Comparison of ENCODE assay signal across 1 cellular context in the genomic region with DNA sequence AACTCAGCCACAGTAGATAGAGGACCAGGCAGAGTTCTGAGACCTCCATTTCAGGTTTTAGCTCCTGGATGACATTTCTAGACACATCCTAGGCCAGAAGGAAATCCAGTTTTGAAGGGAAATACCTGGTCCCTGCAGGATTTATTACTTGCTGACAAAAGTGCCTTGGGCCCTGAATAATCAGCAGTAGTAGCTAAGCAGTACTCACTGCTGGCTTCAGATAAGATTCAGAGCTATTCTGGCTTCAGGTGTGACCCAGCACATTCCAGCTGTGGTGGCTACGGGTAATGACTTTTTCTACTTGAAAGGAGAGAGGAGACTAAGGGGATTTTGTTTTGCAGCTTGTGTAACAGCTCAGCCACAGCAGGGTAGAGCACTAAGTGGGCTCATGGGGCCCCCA.
TF ChIP-seq lines count a peak whose summit lies in the region.

No MANE protein-coding gene starts in this region.

TF ChIP-seq in K562, 482 proteins besides CTCF, POLR2A, EP300 and RAD21 (continued from another document and continues in another):
- TF ChIP-seq SIN3A (IDR thresholded peaks at IDR 0.05; ENCODE audit: borderline replicate concordance in 2 of 2, control insufficient read depth in 1 of 2, low read depth in 2 of 2, low read length in 2 of 2) (0 out of 4 replicates have a peak, but pooled peaks of 1 of the 2 experiments have one; percentile 21), ZKSCAN1 (IDR thresholded peaks at IDR 0.05; ENCODE audit: low read depth, low read length) (no peak), TAF7 (tag; IDR thresholded peaks at IDR 0.05) (no peak), CEBPB (tag; IDR thresholded peaks at IDR 0.05) (no peak), U2AF1 (optimal IDR thresholded peaks at IDR 0.05; ENCODE audit: low read depth, low read length) (no peak), BMI1 (IDR thresholded peaks at IDR 0.05; ENCODE audit: low read length) (no peak), SMAD2 (IDR thresholded peaks at IDR 0.05; ENCODE audit: low read depth, low read length) (no peak), KLF6 (CRISPR knock-in tag; IDR thresholded peaks at IDR 0.05; ENCODE audit: borderline replicate concordance) (no peak), XRCC5 (IDR thresholded peaks at IDR 0.05; ENCODE audit: low read depth, low read length) (no peak), NFIC (IDR thresholded peaks at IDR 0.05) (peak; percentile 84), KDM2B (CRISPR knock-in tag; IDR thresholded peaks at IDR 0.05) (no peak), TFAM (CRISPR knock-in tag; conservative IDR thresholded peaks at IDR 0.05) (no peak), TOE1 (IDR thresholded peaks at IDR 0.05; ENCODE audit: borderline replicate concordance) (no peak), TOE1 (CRISPR knock-in tag; IDR thresholded peaks at IDR 0.05; ENCODE audit: borderline replicate concordance, low read depth) (no peak), TCF7L2 (IDR thresholded peaks at IDR 0.05; ENCODE audit: low read depth, low read length) (no peak)
- TF ChIP-seq, protein P1, sequence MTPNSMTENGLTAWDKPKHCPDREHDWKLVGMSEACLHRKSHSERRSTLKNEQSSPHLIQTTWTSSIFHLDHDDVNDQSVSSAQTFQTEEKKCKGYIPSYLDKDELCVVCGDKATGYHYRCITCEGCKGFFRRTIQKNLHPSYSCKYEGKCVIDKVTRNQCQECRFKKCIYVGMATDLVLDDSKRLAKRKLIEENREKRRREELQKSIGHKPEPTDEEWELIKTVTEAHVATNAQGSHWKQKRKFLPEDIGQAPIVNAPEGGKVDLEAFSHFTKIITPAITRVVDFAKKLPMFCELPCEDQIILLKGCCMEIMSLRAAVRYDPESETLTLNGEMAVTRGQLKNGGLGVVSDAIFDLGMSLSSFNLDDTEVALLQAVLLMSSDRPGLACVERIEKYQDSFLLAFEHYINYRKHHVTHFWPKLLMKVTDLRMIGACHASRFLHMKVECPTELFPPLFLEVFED (CRISPR knock-in tag; conservative IDR thresholded peaks at IDR 0.05): no peak
- TF ChIP-seq, protein P2, sequence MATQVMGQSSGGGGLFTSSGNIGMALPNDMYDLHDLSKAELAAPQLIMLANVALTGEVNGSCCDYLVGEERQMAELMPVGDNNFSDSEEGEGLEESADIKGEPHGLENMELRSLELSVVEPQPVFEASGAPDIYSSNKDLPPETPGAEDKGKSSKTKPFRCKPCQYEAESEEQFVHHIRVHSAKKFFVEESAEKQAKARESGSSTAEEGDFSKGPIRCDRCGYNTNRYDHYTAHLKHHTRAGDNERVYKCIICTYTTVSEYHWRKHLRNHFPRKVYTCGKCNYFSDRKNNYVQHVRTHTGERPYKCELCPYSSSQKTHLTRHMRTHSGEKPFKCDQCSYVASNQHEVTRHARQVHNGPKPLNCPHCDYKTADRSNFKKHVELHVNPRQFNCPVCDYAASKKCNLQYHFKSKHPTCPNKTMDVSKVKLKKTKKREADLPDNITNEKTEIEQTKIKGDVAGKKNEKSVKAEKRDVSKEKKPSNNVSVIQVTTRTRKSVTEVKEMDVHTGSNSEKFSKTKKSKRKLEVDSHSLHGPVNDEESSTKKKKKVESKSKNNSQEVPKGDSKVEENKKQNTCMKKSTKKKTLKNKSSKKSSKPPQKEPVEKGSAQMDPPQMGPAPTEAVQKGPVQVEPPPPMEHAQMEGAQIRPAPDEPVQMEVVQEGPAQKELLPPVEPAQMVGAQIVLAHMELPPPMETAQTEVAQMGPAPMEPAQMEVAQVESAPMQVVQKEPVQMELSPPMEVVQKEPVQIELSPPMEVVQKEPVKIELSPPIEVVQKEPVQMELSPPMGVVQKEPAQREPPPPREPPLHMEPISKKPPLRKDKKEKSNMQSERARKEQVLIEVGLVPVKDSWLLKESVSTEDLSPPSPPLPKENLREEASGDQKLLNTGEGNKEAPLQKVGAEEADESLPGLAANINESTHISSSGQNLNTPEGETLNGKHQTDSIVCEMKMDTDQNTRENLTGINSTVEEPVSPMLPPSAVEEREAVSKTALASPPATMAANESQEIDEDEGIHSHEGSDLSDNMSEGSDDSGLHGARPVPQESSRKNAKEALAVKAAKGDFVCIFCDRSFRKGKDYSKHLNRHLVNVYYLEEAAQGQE (CRISPR knock-in tag; IDR thresholded peaks at IDR 0.05; ENCODE audit: low read depth): no peak
- TF ChIP-seq, protein P3, sequence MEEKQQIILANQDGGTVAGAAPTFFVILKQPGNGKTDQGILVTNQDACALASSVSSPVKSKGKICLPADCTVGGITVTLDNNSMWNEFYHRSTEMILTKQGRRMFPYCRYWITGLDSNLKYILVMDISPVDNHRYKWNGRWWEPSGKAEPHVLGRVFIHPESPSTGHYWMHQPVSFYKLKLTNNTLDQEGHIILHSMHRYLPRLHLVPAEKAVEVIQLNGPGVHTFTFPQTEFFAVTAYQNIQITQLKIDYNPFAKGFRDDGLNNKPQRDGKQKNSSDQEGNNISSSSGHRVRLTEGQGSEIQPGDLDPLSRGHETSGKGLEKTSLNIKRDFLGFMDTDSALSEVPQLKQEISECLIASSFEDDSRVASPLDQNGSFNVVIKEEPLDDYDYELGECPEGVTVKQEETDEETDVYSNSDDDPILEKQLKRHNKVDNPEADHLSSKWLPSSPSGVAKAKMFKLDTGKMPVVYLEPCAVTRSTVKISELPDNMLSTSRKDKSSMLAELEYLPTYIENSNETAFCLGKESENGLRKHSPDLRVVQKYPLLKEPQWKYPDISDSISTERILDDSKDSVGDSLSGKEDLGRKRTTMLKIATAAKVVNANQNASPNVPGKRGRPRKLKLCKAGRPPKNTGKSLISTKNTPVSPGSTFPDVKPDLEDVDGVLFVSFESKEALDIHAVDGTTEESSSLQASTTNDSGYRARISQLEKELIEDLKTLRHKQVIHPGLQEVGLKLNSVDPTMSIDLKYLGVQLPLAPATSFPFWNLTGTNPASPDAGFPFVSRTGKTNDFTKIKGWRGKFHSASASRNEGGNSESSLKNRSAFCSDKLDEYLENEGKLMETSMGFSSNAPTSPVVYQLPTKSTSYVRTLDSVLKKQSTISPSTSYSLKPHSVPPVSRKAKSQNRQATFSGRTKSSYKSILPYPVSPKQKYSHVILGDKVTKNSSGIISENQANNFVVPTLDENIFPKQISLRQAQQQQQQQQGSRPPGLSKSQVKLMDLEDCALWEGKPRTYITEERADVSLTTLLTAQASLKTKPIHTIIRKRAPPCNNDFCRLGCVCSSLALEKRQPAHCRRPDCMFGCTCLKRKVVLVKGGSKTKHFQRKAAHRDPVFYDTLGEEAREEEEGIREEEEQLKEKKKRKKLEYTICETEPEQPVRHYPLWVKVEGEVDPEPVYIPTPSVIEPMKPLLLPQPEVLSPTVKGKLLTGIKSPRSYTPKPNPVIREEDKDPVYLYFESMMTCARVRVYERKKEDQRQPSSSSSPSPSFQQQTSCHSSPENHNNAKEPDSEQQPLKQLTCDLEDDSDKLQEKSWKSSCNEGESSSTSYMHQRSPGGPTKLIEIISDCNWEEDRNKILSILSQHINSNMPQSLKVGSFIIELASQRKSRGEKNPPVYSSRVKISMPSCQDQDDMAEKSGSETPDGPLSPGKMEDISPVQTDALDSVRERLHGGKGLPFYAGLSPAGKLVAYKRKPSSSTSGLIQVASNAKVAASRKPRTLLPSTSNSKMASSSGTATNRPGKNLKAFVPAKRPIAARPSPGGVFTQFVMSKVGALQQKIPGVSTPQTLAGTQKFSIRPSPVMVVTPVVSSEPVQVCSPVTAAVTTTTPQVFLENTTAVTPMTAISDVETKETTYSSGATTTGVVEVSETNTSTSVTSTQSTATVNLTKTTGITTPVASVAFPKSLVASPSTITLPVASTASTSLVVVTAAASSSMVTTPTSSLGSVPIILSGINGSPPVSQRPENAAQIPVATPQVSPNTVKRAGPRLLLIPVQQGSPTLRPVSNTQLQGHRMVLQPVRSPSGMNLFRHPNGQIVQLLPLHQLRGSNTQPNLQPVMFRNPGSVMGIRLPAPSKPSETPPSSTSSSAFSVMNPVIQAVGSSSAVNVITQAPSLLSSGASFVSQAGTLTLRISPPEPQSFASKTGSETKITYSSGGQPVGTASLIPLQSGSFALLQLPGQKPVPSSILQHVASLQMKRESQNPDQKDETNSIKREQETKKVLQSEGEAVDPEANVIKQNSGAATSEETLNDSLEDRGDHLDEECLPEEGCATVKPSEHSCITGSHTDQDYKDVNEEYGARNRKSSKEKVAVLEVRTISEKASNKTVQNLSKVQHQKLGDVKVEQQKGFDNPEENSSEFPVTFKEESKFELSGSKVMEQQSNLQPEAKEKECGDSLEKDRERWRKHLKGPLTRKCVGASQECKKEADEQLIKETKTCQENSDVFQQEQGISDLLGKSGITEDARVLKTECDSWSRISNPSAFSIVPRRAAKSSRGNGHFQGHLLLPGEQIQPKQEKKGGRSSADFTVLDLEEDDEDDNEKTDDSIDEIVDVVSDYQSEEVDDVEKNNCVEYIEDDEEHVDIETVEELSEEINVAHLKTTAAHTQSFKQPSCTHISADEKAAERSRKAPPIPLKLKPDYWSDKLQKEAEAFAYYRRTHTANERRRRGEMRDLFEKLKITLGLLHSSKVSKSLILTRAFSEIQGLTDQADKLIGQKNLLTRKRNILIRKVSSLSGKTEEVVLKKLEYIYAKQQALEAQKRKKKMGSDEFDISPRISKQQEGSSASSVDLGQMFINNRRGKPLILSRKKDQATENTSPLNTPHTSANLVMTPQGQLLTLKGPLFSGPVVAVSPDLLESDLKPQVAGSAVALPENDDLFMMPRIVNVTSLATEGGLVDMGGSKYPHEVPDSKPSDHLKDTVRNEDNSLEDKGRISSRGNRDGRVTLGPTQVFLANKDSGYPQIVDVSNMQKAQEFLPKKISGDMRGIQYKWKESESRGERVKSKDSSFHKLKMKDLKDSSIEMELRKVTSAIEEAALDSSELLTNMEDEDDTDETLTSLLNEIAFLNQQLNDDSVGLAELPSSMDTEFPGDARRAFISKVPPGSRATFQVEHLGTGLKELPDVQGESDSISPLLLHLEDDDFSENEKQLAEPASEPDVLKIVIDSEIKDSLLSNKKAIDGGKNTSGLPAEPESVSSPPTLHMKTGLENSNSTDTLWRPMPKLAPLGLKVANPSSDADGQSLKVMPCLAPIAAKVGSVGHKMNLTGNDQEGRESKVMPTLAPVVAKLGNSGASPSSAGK (IDR thresholded peaks at IDR 0.05): no peak; the same call in 1 of the 2 replicates
- TF ChIP-seq, protein P4, sequence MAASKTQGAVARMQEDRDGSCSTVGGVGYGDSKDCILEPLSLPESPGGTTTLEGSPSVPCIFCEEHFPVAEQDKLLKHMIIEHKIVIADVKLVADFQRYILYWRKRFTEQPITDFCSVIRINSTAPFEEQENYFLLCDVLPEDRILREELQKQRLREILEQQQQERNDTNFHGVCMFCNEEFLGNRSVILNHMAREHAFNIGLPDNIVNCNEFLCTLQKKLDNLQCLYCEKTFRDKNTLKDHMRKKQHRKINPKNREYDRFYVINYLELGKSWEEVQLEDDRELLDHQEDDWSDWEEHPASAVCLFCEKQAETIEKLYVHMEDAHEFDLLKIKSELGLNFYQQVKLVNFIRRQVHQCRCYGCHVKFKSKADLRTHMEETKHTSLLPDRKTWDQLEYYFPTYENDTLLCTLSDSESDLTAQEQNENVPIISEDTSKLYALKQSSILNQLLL (CRISPR knock-in tag; IDR thresholded peaks at IDR 0.05; ENCODE audit: borderline replicate concordance): no peak
- TF ChIP-seq, protein P5, sequence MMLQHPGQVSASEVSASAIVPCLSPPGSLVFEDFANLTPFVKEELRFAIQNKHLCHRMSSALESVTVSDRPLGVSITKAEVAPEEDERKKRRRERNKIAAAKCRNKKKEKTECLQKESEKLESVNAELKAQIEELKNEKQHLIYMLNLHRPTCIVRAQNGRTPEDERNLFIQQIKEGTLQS (IDR thresholded peaks at IDR 0.05): no peak
- TF ChIP-seq, protein P5 (CRISPR knock-in tag; conservative IDR thresholded peaks at IDR 0.05): no peak
- TF ChIP-seq, protein P6, sequence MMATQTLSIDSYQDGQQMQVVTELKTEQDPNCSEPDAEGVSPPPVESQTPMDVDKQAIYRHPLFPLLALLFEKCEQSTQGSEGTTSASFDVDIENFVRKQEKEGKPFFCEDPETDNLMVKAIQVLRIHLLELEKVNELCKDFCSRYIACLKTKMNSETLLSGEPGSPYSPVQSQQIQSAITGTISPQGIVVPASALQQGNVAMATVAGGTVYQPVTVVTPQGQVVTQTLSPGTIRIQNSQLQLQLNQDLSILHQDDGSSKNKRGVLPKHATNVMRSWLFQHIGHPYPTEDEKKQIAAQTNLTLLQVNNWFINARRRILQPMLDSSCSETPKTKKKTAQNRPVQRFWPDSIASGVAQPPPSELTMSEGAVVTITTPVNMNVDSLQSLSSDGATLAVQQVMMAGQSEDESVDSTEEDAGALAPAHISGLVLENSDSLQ (IDR thresholded peaks at IDR 0.05): peak; percentile 67
- TF ChIP-seq, protein P7, sequence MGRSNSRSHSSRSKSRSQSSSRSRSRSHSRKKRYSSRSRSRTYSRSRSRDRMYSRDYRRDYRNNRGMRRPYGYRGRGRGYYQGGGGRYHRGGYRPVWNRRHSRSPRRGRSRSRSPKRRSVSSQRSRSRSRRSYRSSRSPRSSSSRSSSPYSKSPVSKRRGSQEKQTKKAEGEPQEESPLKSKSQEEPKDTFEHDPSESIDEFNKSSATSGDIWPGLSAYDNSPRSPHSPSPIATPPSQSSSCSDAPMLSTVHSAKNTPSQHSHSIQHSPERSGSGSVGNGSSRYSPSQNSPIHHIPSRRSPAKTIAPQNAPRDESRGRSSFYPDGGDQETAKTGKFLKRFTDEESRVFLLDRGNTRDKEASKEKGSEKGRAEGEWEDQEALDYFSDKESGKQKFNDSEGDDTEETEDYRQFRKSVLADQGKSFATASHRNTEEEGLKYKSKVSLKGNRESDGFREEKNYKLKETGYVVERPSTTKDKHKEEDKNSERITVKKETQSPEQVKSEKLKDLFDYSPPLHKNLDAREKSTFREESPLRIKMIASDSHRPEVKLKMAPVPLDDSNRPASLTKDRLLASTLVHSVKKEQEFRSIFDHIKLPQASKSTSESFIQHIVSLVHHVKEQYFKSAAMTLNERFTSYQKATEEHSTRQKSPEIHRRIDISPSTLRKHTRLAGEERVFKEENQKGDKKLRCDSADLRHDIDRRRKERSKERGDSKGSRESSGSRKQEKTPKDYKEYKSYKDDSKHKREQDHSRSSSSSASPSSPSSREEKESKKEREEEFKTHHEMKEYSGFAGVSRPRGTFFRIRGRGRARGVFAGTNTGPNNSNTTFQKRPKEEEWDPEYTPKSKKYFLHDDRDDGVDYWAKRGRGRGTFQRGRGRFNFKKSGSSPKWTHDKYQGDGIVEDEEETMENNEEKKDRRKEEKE (IDR thresholded peaks at IDR 0.05; ENCODE audit: borderline replicate concordance in 1 of 2, control insufficient read depth in 1 of 2, low read depth in 2 of 2, low read length in 1 of 2): no peak
